In genomic region chr1:85048296-85049064, GRCh38 we compare ENCODE assay signal across 8 cellular contexts. TPM values are rescaled to one million over a fixed set of nuclear protein-coding genes. Genes with fewer than 3 reads are reported as not detected.
DNase-seq lines count a peak whose midpoint lies in the region; ATAC-seq and TF ChIP-seq lines count a peak whose summit lies in the region.

Gene MCOLN3 (minus strand): TSS chr1:85048500. CDS start chr1:85045360, 3,140 bp downstream.

- DNase-seq in GM23338 (ENCODE audit: low spot score) (peak; percentile 77), myocyte (ENCODE audit: low read depth) (peak; percentile 15), transverse colon (peak; percentile 56), NCI-H2227 (lab: John Stamatoyannopoulos, UW; ENCODE audit: unreplicated experiment) (no peak)
- DNase-seq in activated CD4-positive, alpha-beta T cell treated with anti-CD3 and anti-CD28 coated beads for 36 hours, result peak; percentile 62
- DNase-seq in effector memory CD8-positive, alpha-beta T cell, result peak; percentile 11 to 26 (median 11)

- H3K36me3 Mint-ChIP-seq in GM23338 (ENCODE audit: low read depth), result no peaks in the 10 kb centered on the region
- H3K36me3 Mint-ChIP-seq in activated CD4-positive, alpha-beta T cell treated with anti-CD3 and anti-CD28 coated beads for 36 hours (ENCODE audit: low read depth), result no peaks in the 10 kb centered on the region
- no peaks in the 10 kb centered on the region for H3K36me3 Mint-ChIP-seq in effector memory CD8-positive, alpha-beta T cell (ENCODE audit: insufficient read depth)

- in situ Hi-C loops in transverse colon (cut with MboI; ENCODE audit: low pct_ligation_motif_present in 1 of 4, low pct_unique_long_range_greater_than_20kb in 1 of 4, low sequenced_read_pairs in 3 of 4), result loop anchor here in 1 of 4 donors (25.0 kb wide), 1 partner anchor 261 kb away; no protein-coding TSS in a partner anchor

- H3K36me3 ChIP-seq in GM23338 (ENCODE audit: insufficient read depth), result no peaks in the 10 kb centered on the region
- H3K36me3 ChIP-seq in KMS-11 (ENCODE audit: insufficient read depth), result no peaks in the 10 kb centered on the region
- H3K36me3 ChIP-seq in transverse colon, result no peaks in the 10 kb centered on the region

- H3K27me3 Mint-ChIP-seq in GM23338 (ENCODE audit: insufficient read depth, low read depth, poor library complexity), result peaks cover 40% of the 10 kb centered on the region
- H3K27me3 Mint-ChIP-seq in activated CD4-positive, alpha-beta T cell treated with anti-CD3 and anti-CD28 coated beads for 36 hours, result peaks cover 48% of the 10 kb centered on the region
- peaks cover 40 to 58% of the 10 kb centered on the region in 2 donors for H3K27me3 Mint-ChIP-seq in effector memory CD8-positive, alpha-beta T cell

- TF ChIP-seq CTCF in GM12875 (IDR thresholded peaks at IDR 0.05; ENCODE audit: borderline replicate concordance, insufficient read depth, low read depth, low read length) (0 out of 2 replicates have a peak, but pooled peaks have one; percentile 2), GM23338 (conservative IDR thresholded peaks at IDR 0.05; ENCODE audit: low read depth in 2 of 2) (no peak), KMS-11 (conservative IDR thresholded peaks at IDR 0.05; ENCODE audit: low read depth, low read length) (no peak), transverse colon (IDR thresholded peaks at IDR 0.05) (no peak)

- no peaks in the 10 kb centered on the region for H3K9me3 Mint-ChIP-seq in GM23338
- no peaks in the 10 kb centered on the region for H3K9me3 Mint-ChIP-seq in activated CD4-positive, alpha-beta T cell treated with anti-CD3 and anti-CD28 coated beads for 36 hours (ENCODE audit: low read depth)
- H3K9me3 Mint-ChIP-seq in effector memory CD8-positive, alpha-beta T cell, result no peaks in the 10 kb centered on the region

- ATAC-seq in GM23338, result peak; percentile 73
- ATAC-seq in activated CD4-positive, alpha-beta T cell treated with anti-CD3 and anti-CD28 coated beads for 36 hours, result peak; percentile 60
- ATAC-seq in effector memory CD8-positive, alpha-beta T cell (replicated peaks), result peak; percentile 71

- H3K27me3 ChIP-seq in GM23338 (ENCODE audit: insufficient read depth) (peaks cover 63% of the 10 kb centered on the region), KMS-11 (ENCODE audit: insufficient read depth, low read depth) (no peaks in the 10 kb centered on the region), transverse colon (peaks cover 79% of the 10 kb centered on the region)

- H3K9ac ChIP-seq in KMS-11, result peak within 1 kb of the TSS; percentile 18; the same call in 1 of the 2 replicates

- H3K4me3 ChIP-seq in GM12875 (ENCODE audit: low read depth, low read length), result peak within 1 kb of the TSS; percentile 70
- peak within 1 kb of the TSS; percentile 74 for H3K4me3 ChIP-seq in GM23338
- H3K4me3 ChIP-seq in KMS-11 (IDR thresholded peaks at IDR 0.05; ENCODE audit: insufficient read depth, low read depth, low read length), result no peak within 1 kb of the TSS
- peak within 1 kb of the TSS; percentile 16 to 61 (median 44) for H3K4me3 ChIP-seq in transverse colon

- CTCF ChIA-PET in activated CD4-positive, alpha-beta T cell treated with anti-CD3 and anti-CD28 coated beads for 36 hours (lab: Charles Lee), result interaction anchor here (2.0 kb wide), 1 partner anchor 103 kb away, joined by 6 read pairs; no protein-coding TSS in a partner anchor

- no peak for TF ChIP-seq POLR2A in transverse colon (IDR thresholded peaks at IDR 0.05)

- no peak within 1 kb of the TSS for H3K27ac Mint-ChIP-seq in GM23338
- H3K27ac Mint-ChIP-seq in activated CD4-positive, alpha-beta T cell treated with anti-CD3 and anti-CD28 coated beads for 36 hours, result no peak within 1 kb of the TSS
- H3K27ac Mint-ChIP-seq in effector memory CD8-positive, alpha-beta T cell, result no peak within 1 kb of the TSS

- H3K9me2 ChIP-seq in GM23338 (ENCODE audit: insufficient read depth), result no peaks in the 10 kb centered on the region

- POLR2A ChIA-PET in activated CD4-positive, alpha-beta T cell treated with anti-CD3 and anti-CD28 coated beads for 36 hours (lab: Charles Lee), result interaction anchor here (0.5 kb wide), 1 partner anchor 53 kb away, joined by 3 read pairs; no protein-coding TSS in a partner anchor

- H3K4me2 ChIP-seq in GM23338 (peak within 1 kb of the TSS; percentile 86), KMS-11 (peak within 1 kb of the TSS; percentile 76)

- no peaks in the 10 kb centered on the region for H3K79me2 ChIP-seq in GM23338 (replicated peaks; ENCODE audit: insufficient read depth)
- no peaks in the 10 kb centered on the region for H3K79me2 ChIP-seq in KMS-11 (ENCODE audit: insufficient read depth, low read depth)

- TF ChIP-seq EP300 in transverse colon (IDR thresholded peaks at IDR 0.05; ENCODE audit: low read depth), result no peak

- peaks cover 19% of the 10 kb centered on the region for H3K4me1 Mint-ChIP-seq in GM23338
- H3K4me1 Mint-ChIP-seq in activated CD4-positive, alpha-beta T cell treated with anti-CD3 and anti-CD28 coated beads for 36 hours, result peaks cover 21% of the 10 kb centered on the region
- peaks cover 6 to 14% of the 10 kb centered on the region in 2 donors for H3K4me1 Mint-ChIP-seq in effector memory CD8-positive, alpha-beta T cell (ENCODE audit: low read depth in 2 of 2)

- intact Hi-C loops in activated CD4-positive, alpha-beta T cell treated with anti-CD3 and anti-CD28 coated beads for 36 hours (cut with DNase I, micrococcal nuclease), result loop anchor here (2.0 to 5.0 kb wide), 5 partner anchors 50 to 209 kb away; partner anchors contain the start of genes SYDE2 (in 2 of the 2), C1orf52 (in 1 of the 2) and MCOLN2 (in 1 of the 2)
- intact Hi-C loops in transverse colon (cut with DNase I; ENCODE audit: low total_unique reads), result no loop called here

- H2AFZ ChIP-seq in GM23338 (peak within 1 kb of the TSS; percentile 72), KMS-11 (ENCODE audit: low read depth) (peak within 1 kb of the TSS; percentile 69)

- H4K20me1 ChIP-seq in GM23338 (replicated peaks; ENCODE audit: insufficient read depth) (no peaks in the 10 kb centered on the region), KMS-11 (ENCODE audit: insufficient read depth) (no peaks in the 10 kb centered on the region)

- no peaks in the 10 kb centered on the region for H3K9me3 ChIP-seq in transverse colon

- H3K27ac ChIP-seq in GM23338 (ENCODE audit: low read depth) (no peak within 1 kb of the TSS), KMS-11 (no peak within 1 kb of the TSS), transverse colon (no peak within 1 kb of the TSS)

- H3F3A ChIP-seq in GM23338 (replicated peaks; ENCODE audit: low read depth), result no peaks in the 10 kb centered on the region

- H3K4me3 Mint-ChIP-seq in GM23338, result peak within 1 kb of the TSS; percentile 78
- H3K4me3 Mint-ChIP-seq in activated CD4-positive, alpha-beta T cell treated with anti-CD3 and anti-CD28 coated beads for 36 hours, result peak within 1 kb of the TSS; percentile 62
- peak within 1 kb of the TSS; percentile 77 to 80 for H3K4me3 Mint-ChIP-seq in effector memory CD8-positive, alpha-beta T cell

- H3K4me1 ChIP-seq in GM23338 (ENCODE audit: insufficient read depth) (peaks cover 16% of the 10 kb centered on the region), KMS-11 (ENCODE audit: low read depth, poor library complexity, severe bottlenecking) (no peaks in the 10 kb centered on the region), transverse colon (peaks cover 0 to 14% (median 7%) of the 10 kb centered on the region in 4 donors)

- 2 to 14% methylated on average over 2 to 41 of the region's 73 CpGs for WGBS in transverse colon (ENCODE audit: low coverage in 1 of 2), 2 donors

TF ChIP-seq in GM23338, 12 proteins besides CTCF, POLR2A, EP300 and RAD21:
- TF ChIP-seq ZNF114 (CRISPR knock-in tag; IDR thresholded peaks at IDR 0.05), result no peak
- TF ChIP-seq ETS1 (IDR thresholded peaks at IDR 0.05), result no peak
- no peak for TF ChIP-seq CREB1 (CRISPR knock-in tag; IDR thresholded peaks at IDR 0.05; ENCODE audit: low read depth)
- TF ChIP-seq STAT1 (IDR thresholded peaks at IDR 0.05; ENCODE audit: unreplicated experiment), result no peak
- no peak for TF ChIP-seq EZH2phosphoT487 (IDR thresholded peaks at IDR 0.05; ENCODE audit: unreplicated experiment)
- no peak for TF ChIP-seq ZNF331 (CRISPR knock-in tag; IDR thresholded peaks at IDR 0.05; ENCODE audit: low read depth)
- peak; percentile 55 for TF ChIP-seq EZH2 (IDR thresholded peaks at IDR 0.05; ENCODE audit: low read depth, unreplicated experiment)

RNA-seq across cellular contexts. Expression of gene MCOLN3, which starts in this region (rescaled TPM):
- total RNA-seq in GM23338 (2014; rRNA removed; shearing (Covaris generic)), result 4.4 and 7.2 TPM in 2 replicates
- 3.0 and 3.5 TPM in 2 replicates for polyA plus RNA-seq in GM23338 (2016; fragmentation: Nextera tagmentation; extraction: Ambion mirVana)
- under 1 TPM; 0.16 to 0.23 TPM for total RNA-seq in activated CD4-positive, alpha-beta T cell treated with anti-CD3 and anti-CD28 coated beads for 36 hours
- total RNA-seq in myocyte (2.9 and 3.0 TPM in 2 replicates), transverse colon (1 to 10 TPM in 2 of 4 donors, not detected in 2; 1.9 to 7.6 TPM)
- polyA plus RNA-seq in myocyte (2012), result 0.28 TPM

Comparison
In these comparisons a context has a peak if more than half of its experiments do, and no peak if none do; other contexts are left out.
1. Peak in DNase-seq and ATAC-seq in activated CD4-positive, alpha-beta T cell treated with anti-CD3 and anti-CD28 coated beads for 36 hours; RNA of the gene not detected or under 1 TPM.